Comparison of ENCODE assay signal across 11 cellular contexts in genomic region chr12:139585-139984, GRCh38.
A peak's percentile ranks its signal among the peaks of the same experiment; 100 is the strongest.
DNase-seq lines count a peak whose midpoint lies in the region; ATAC-seq, FAIRE-seq and TF ChIP-seq lines count a peak whose summit lies in the region.
"Had no signal": no experiment of that assay in that cellular context is flagged by ENCODE, and none has a peak within 500 bp of the region (broad histone marks: within the 10 kb centered on the region; RNA-seq: fewer than 3 reads in every experiment).

No MANE protein-coding gene starts in this region.

- intact Hi-C loops in endothelial cell of umbilical vein (cut with micrococcal nuclease) (no loop called here), left lung (cut with DNase I) (no loop called here)

- H3K9me3 Mint-ChIP-seq in nephron, result no peaks in the 10 kb centered on the region
- H3K9me3 Mint-ChIP-seq: activated CD4-positive, alpha-beta memory T cell treated with anti-CD3 and anti-CD28 coated beads, Interleukin-2, amount 10 ng/mL, durations not matched to agents 7 days and 5 days; CD4-positive, alpha-beta T cell had no signal

- no peaks in the 10 kb centered on the region for H4K20me1 ChIP-seq in endothelial cell of umbilical vein (replicated peaks; ENCODE audit: control insufficient read depth, extremely low read depth, insufficient read depth, low read length)

- peak overlapping the region; percentile 66 to 79 (median 72) for H3K4me3 Mint-ChIP-seq in nephron
- H3K4me3 Mint-ChIP-seq: activated CD4-positive, alpha-beta memory T cell treated with anti-CD3 and anti-CD28 coated beads, Interleukin-2, amount 10 ng/mL, durations not matched to agents 7 days and 5 days; CD4-positive, alpha-beta T cell had no signal

- peaks cover 38% of the 10 kb centered on the region for H3K27me3 ChIP-seq in AG04450 (ENCODE audit: control insufficient read depth, insufficient read depth, low read length)
- H3K27me3 ChIP-seq in endothelial cell of umbilical vein (ENCODE audit: control insufficient read depth in 2 of 2, insufficient read depth in 2 of 2, low read length in 2 of 2), result peaks cover 30 to 34% of the 10 kb centered on the region in 2 experiments
- peaks cover 14 to 59% of the 10 kb centered on the region in 2 donors for H3K27me3 ChIP-seq in left lung

- H3K4me1 Mint-ChIP-seq in nephron, result peaks cover 49% of the 10 kb centered on the region

- H3K36me3 ChIP-seq in endothelial cell of umbilical vein (ENCODE audit: control insufficient read depth in 2 of 2, extremely low read depth in 1 of 2, insufficient read depth in 2 of 2, low read length in 2 of 2) (no peaks in the 10 kb centered on the region), left lung (no peaks in the 10 kb centered on the region)

- no peak overlapping the region for H3K4me2 ChIP-seq in endothelial cell of umbilical vein (ENCODE audit: insufficient read depth, low read length)

- peaks cover 3% of the 10 kb centered on the region for H3K36me3 Mint-ChIP-seq in nephron (ENCODE audit: low read depth)

- CTCF ChIA-PET in AG04450 (lab: Charles Lee), result interaction anchor here (1.4 kb wide), 1 partner anchor 13 kb away, joined by 3 read pairs; no protein-coding TSS in a partner anchor
- CTCF ChIA-PET in endothelial cell of umbilical vein (lab: Charles Lee), result no interaction called here

- H3K9me3 ChIP-seq in AG04450 (ENCODE audit: control insufficient read depth, insufficient read depth, low read length), result peaks cover 5% of the 10 kb centered on the region; the same call in 1 of the 2 replicates
- no peaks in the 10 kb centered on the region for H3K9me3 ChIP-seq in endothelial cell of umbilical vein (replicated peaks; ENCODE audit: control insufficient read depth, insufficient read depth, low read length)
- no peaks in the 10 kb centered on the region for H3K9me3 ChIP-seq in left lung

- dilution Hi-C loops in endothelial cell of umbilical vein (cut with MboI; ENCODE audit: extremely low pct_ligation_motif_present, low sequenced_read_pairs), result no loop called here

- H3K27me3 Mint-ChIP-seq in nephron (ENCODE audit: low read depth), result peaks cover 61% of the 10 kb centered on the region

- no peaks in the 10 kb centered on the region for H3K4me1 ChIP-seq in endothelial cell of umbilical vein (ENCODE audit: control insufficient read depth, extremely low read depth, insufficient read depth, low read length)
- H3K4me1 ChIP-seq in left lung, result peaks cover 0 to 4% of the 10 kb centered on the region in 2 donors

- FAIRE-seq in endothelial cell of umbilical vein (lab: Jason Lieb, UNC), result no peak

- BruUV-seq in endothelial cell of umbilical vein (replicated peaks; lab: Mats Ljungman, UMichigan), result no TSS peak

- peak overlapping the region; percentile 59 to 95 (median 87) for H3K27ac Mint-ChIP-seq in nephron
- H3K27ac Mint-ChIP-seq: activated CD4-positive, alpha-beta memory T cell treated with anti-CD3 and anti-CD28 coated beads, Interleukin-2, amount 10 ng/mL, durations not matched to agents 7 days and 5 days; CD4-positive, alpha-beta T cell had no signal

- H3K9me1 ChIP-seq in endothelial cell of umbilical vein (replicated peaks; ENCODE audit: control insufficient read depth, extremely low read depth, insufficient read depth, low read length), result no peaks in the 10 kb centered on the region

- no peak overlapping the region for H3K27ac ChIP-seq in AG04450 (ENCODE audit: low read depth, low read length)
- no peak overlapping the region for H3K27ac ChIP-seq in endothelial cell of umbilical vein (ENCODE audit: insufficient read depth, low read depth, low read length)
- no peak overlapping the region for H3K27ac ChIP-seq in left lung

- ATAC-seq in left lung (no peak), HG03521 (IDR thresholded peaks at IDR 0.05; ENCODE audit: unreplicated experiment) (no peak)

- no peak overlapping the region for H3K9ac ChIP-seq in endothelial cell of umbilical vein (replicated peaks; ENCODE audit: extremely low read depth, insufficient read depth, low read length)

- POLR2A ChIA-PET in AG04450 (lab: Yijun Ruan, JAX), result no interaction called here
- POLR2A ChIA-PET in endothelial cell of umbilical vein (lab: Charles Lee), result no interaction called here

- TF ChIP-seq CTCF in AG04450 (IDR thresholded peaks at IDR 0.05; ENCODE audit: low read depth, low read length), result no peak
- no peak for TF ChIP-seq CTCF in endothelial cell of umbilical vein (IDR thresholded peaks at IDR 0.05; ENCODE audit: extremely low read depth in 1 of 2, insufficient read depth in 1 of 2, low read depth in 1 of 2, low read length in 2 of 2)
- no peak for TF ChIP-seq CTCF in nephron (IDR thresholded peaks at IDR 0.05; ENCODE audit: unreplicated experiment in 3 of 3)
- no peak for TF ChIP-seq CTCF in left lung (IDR thresholded peaks at IDR 0.05)

- no peak for TF ChIP-seq POLR2A in endothelial cell of umbilical vein (IDR thresholded peaks at IDR 0.05; ENCODE audit: low read depth, low read length)

- DNase-seq in AG04450 (ENCODE audit: low read depth, low spot score), result no peak
- peak; percentile 66 for DNase-seq in NCI-H2107 (lab: John Stamatoyannopoulos, UW)
- no peak for DNase-seq in endothelial cell of umbilical vein (ENCODE audit: low read depth, low spot score)
- DNase-seq in left lung, result no peak
- no peak for DNase-seq in central memory CD4-positive, alpha-beta T cell
- DNase-seq in SK-N-DZ (ENCODE audit: low spot score), result no peak
- DNase-seq: activated CD4-positive, alpha-beta memory T cell treated with anti-CD3 and anti-CD28 coated beads, Interleukin-2, amount 10 ng/mL, durations not matched to agents 7 days and 5 days; CD4-positive, alpha-beta T cell; NK-92 treated with Interleukin-12 subunit alpha and Interleukin-12 subunit beta, amount 100 ng/mL, for 24 hours had no signal

- no peak overlapping the region for H2AFZ ChIP-seq in endothelial cell of umbilical vein (ENCODE audit: low read depth, low read length)

- H3K4me3 ChIP-seq in AG04450 (ENCODE audit: low read depth, low read length) (peak overlapping the region; percentile 22), endothelial cell of umbilical vein (replicated peaks in 1 of 3; ENCODE audit: insufficient read depth in 1 of 3, low read depth in 1 of 3, low read length in 3 of 3) (no peak overlapping the region), left lung (peak overlapping the region in 1 of 2 donors; percentile 6)

- H3K79me2 ChIP-seq in endothelial cell of umbilical vein (ENCODE audit: control insufficient read depth, insufficient read depth, low read length), result no peaks in the 10 kb centered on the region

TF ChIP-seq in endothelial cell of umbilical vein, 7 proteins besides CTCF, POLR2A, EP300 and RAD21:
- TF ChIP-seq JUN (IDR thresholded peaks at IDR 0.05; ENCODE audit: borderline replicate concordance, insufficient read depth, insufficient read length, low read depth) (no peak), FOS (IDR thresholded peaks at IDR 0.05; ENCODE audit: borderline replicate concordance, insufficient read depth, low read length) (no peak), EZH2 (IDR thresholded peaks at IDR 0.05; ENCODE audit: borderline replicate concordance, low read depth, low read length, severe bottlenecking) (peak; percentile 36)
